In genomic region chr15:86018679-86019078, GRCh38 we compare ENCODE assay signal across 1 cellular context.
TF ChIP-seq lines count a peak whose summit lies in the region.

No MANE protein-coding gene starts in this region.

TF ChIP-seq in GM12878, 131 proteins besides CTCF, POLR2A, EP300 and RAD21 (continued from another document):
- TF ChIP-seq E2F4 (IDR thresholded peaks at IDR 0.05; ENCODE audit: low read depth, low read length), result no peak
